ENCODE assay signal across 1 cellular context in genomic region chrX:84189125-84189524, GRCh38.
TF ChIP-seq lines count a peak whose summit lies in the region.

No MANE protein-coding gene starts in this region.

TF ChIP-seq in neural cell, 6 proteins besides CTCF, POLR2A, EP300 and RAD21 (continued from another document):
- no peak for TF ChIP-seq REST (IDR thresholded peaks at IDR 0.05; ENCODE audit: borderline replicate concordance)
TF ChIP-seq in neural cell: peak in this region for 0.
